In the genomic region with DNA sequence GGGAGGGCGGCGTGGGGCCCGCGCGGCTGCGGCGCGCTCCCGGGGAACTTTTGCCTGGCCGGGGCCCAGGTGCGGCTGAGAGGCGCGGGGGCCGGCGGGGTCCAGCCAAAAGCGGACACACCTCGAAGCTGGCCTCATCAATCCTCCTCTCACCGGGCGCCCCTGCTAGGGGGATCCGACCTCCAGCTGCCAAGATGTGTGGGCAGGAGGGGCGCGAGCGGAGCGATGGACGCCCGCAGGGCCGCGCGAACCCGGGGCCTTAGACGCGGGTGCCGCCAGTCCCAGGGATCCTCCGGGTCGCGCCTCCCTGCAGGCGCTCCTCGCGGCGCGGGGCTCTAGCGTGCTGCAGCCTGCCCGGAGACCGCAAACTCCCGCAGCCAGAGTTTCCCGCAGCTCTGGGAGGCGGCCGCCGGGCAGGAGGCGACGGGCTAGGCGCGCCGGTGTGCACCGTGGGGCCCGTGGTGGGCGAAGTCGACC, we compare ENCODE assay signal across 9 cellular contexts. TPM values are rescaled to one million over a fixed set of nuclear protein-coding genes. Genes with fewer than 3 reads are reported as not detected.
DNase-seq lines count a peak whose midpoint lies in the region; ATAC-seq, FAIRE-seq and TF ChIP-seq lines count a peak whose summit lies in the region.
"Had no signal": no experiment of that assay in that cellular context is flagged by ENCODE, and none has a peak within 500 bp of the region (broad histone marks: within the 10 kb centered on the region; RNA-seq: fewer than 3 reads in every experiment).

No MANE protein-coding gene starts in this region.

- H3K27ac Mint-ChIP-seq in stimulated activated naive CD8-positive, alpha-beta T cell treated with anti-CD3 and anti-CD28 coated beads, Interleukin-15, Interleukin-2, amounts not matched to agents 100 ng/mL and 50 ng/mL, for 24 hours, result no peak overlapping the region
- no peak overlapping the region for H3K27ac Mint-ChIP-seq in astrocyte (ENCODE audit: unreplicated experiment)

- no peak overlapping the region for H4K91ac ChIP-seq in mesenchymal stem cell (ENCODE audit: low read length)

- H3K4ac ChIP-seq in mesenchymal stem cell (ENCODE audit: low read depth in 1 of 2, low read length in 2 of 2), result no peak overlapping the region

- H3K4me2 ChIP-seq in astrocyte (ENCODE audit: low read length), result peak overlapping the region; percentile 97
- peak overlapping the region; percentile 66 for H3K4me2 ChIP-seq in mesenchymal stem cell (ENCODE audit: low read length, poor library complexity, severe bottlenecking)

- H3K4me3 ChIP-seq in astrocyte (ENCODE audit: insufficient read depth, low read depth, low read length) (peak overlapping the region; percentile 10), mesenchymal stem cell (ENCODE audit: insufficient read depth in 1 of 2, low read depth in 1 of 2, low read length in 2 of 2) (no peak overlapping the region), aorta (ENCODE audit: low read length in 2 of 2) (peak overlapping the region; percentile 40 to 74)

- H3K27ac ChIP-seq in astrocyte (ENCODE audit: low read depth, low read length) (no peak overlapping the region), mesenchymal stem cell (ENCODE audit: low read length, poor library complexity, severe bottlenecking) (no peak overlapping the region), aorta (ENCODE audit: low read depth in 1 of 2, low read length in 2 of 2) (peak overlapping the region; percentile 44 to 93)

- H2AFZ ChIP-seq in astrocyte (ENCODE audit: low read depth, low read length) (no peak overlapping the region), mesenchymal stem cell (ENCODE audit: low read depth, low read length) (no peak overlapping the region)

- no peak overlapping the region for H2BK15ac ChIP-seq in mesenchymal stem cell (ENCODE audit: low read depth, poor library complexity, severe bottlenecking)

- H3K27me3 Mint-ChIP-seq in stimulated activated naive CD8-positive, alpha-beta T cell treated with anti-CD3 and anti-CD28 coated beads, Interleukin-15, Interleukin-2, amounts not matched to agents 100 ng/mL and 50 ng/mL, for 24 hours, result peaks cover 36% of the 10 kb centered on the region
- H3K27me3 Mint-ChIP-seq in astrocyte (ENCODE audit: low read depth, unreplicated experiment), result peaks cover 20% of the 10 kb centered on the region

- no peak overlapping the region for H2AK5ac ChIP-seq in mesenchymal stem cell (ENCODE audit: low read length, severe bottlenecking)

- H3K36me3 Mint-ChIP-seq in stimulated activated naive CD8-positive, alpha-beta T cell treated with anti-CD3 and anti-CD28 coated beads, Interleukin-15, Interleukin-2, amounts not matched to agents 100 ng/mL and 50 ng/mL, for 24 hours (ENCODE audit: low read depth), result peaks cover 7% of the 10 kb centered on the region
- H3K36me3 Mint-ChIP-seq in astrocyte (ENCODE audit: low read depth, unreplicated experiment), result no peaks in the 10 kb centered on the region

- H3K9me3 ChIP-seq in astrocyte (ENCODE audit: insufficient read depth, low read depth, low read length) (no peaks in the 10 kb centered on the region), mesenchymal stem cell (ENCODE audit: control insufficient read depth, low read length) (no peaks in the 10 kb centered on the region), aorta (ENCODE audit: control insufficient read depth, low read length) (no peaks in the 10 kb centered on the region)

- no peak for DNase-seq in stimulated activated naive CD8-positive, alpha-beta T cell treated with anti-CD3 and anti-CD28 coated beads, Interleukin-15, Interleukin-2, amounts not matched to agents 100 U/mL and 50 U/mL, for 24 hours
- DNase-seq in astrocyte (ENCODE audit: low read depth) (no peak), mesenchymal stem cell (no peak), aorta (no peak), NAMALWA (ENCODE audit: low spot score) (no peak), glomerular visceral epithelial cell (ENCODE audit: extremely low spot score) (no peak)

- H2BK12ac ChIP-seq in mesenchymal stem cell (ENCODE audit: low read length in 2 of 2), result no peak overlapping the region

- WGBS in mesenchymal stem cell, result under 1% methylated on average over 37 of the region's 58 CpGs
- 0 to 1% methylated on average over 48 to 58 of the region's 58 CpGs for WGBS in aorta, 2 donors

- FAIRE-seq in astrocyte (lab: Jason Lieb, UNC), result no peak

- H2BK5ac ChIP-seq in mesenchymal stem cell (ENCODE audit: low read depth, low read length, poor library complexity, severe bottlenecking), result no peak overlapping the region

- H3K36me3 ChIP-seq in astrocyte (ENCODE audit: insufficient read depth, low read length) (no peaks in the 10 kb centered on the region), mesenchymal stem cell (ENCODE audit: control insufficient read depth in 1 of 2, insufficient read depth in 2 of 2, low read depth in 1 of 2, low read length in 2 of 2) (no peaks in the 10 kb centered on the region), aorta (ENCODE audit: control insufficient read depth in 1 of 2, insufficient read depth in 2 of 2, low read length in 1 of 2) (no peaks in the 10 kb centered on the region)

- H3K9me3 Mint-ChIP-seq in stimulated activated naive CD8-positive, alpha-beta T cell treated with anti-CD3 and anti-CD28 coated beads, Interleukin-15, Interleukin-2, amounts not matched to agents 100 ng/mL and 50 ng/mL, for 24 hours, result no peaks in the 10 kb centered on the region
- H3K9me3 Mint-ChIP-seq in astrocyte (ENCODE audit: unreplicated experiment), result peaks cover 2% of the 10 kb centered on the region

- peak overlapping the region; percentile 87 for H3K4me3 Mint-ChIP-seq in stimulated activated naive CD8-positive, alpha-beta T cell treated with anti-CD3 and anti-CD28 coated beads, Interleukin-15, Interleukin-2, amounts not matched to agents 100 ng/mL and 50 ng/mL, for 24 hours
- H3K4me3 Mint-ChIP-seq in astrocyte (ENCODE audit: unreplicated experiment), result no peak overlapping the region

- intact Hi-C loops in aorta (cut with DNase I), result loop anchor here in 1 of 2 donors (5.0 to 10.0 kb wide), 2 partner anchors 91 to 189 kb away; no protein-coding TSS in a partner anchor

- H3K27me3 ChIP-seq in astrocyte (ENCODE audit: insufficient read depth, low read length) (peaks cover 33% of the 10 kb centered on the region), mesenchymal stem cell (ENCODE audit: control insufficient read depth in 1 of 2, insufficient read depth in 1 of 2, low read length in 2 of 2) (peaks cover 80 to 85% of the 10 kb centered on the region in 2 experiments), aorta (ENCODE audit: control insufficient read depth in 1 of 2, insufficient read depth in 2 of 2, low read length in 1 of 2) (no peaks in the 10 kb centered on the region)

- peaks cover 4% of the 10 kb centered on the region for H4K20me1 ChIP-seq in astrocyte (ENCODE audit: insufficient read depth, low read length)

- no peak overlapping the region for H2BK120ac ChIP-seq in mesenchymal stem cell (ENCODE audit: low read depth, low read length)

- no peaks in the 10 kb centered on the region for H3K79me1 ChIP-seq in mesenchymal stem cell (replicated peaks; ENCODE audit: low read length, poor library complexity, severe bottlenecking)

- peaks cover 5% of the 10 kb centered on the region for H3K79me2 ChIP-seq in astrocyte (ENCODE audit: insufficient read depth, low read length)

- H3K9ac ChIP-seq in astrocyte (ENCODE audit: low read length) (no peak overlapping the region), mesenchymal stem cell (ENCODE audit: low read length) (no peak overlapping the region)

- no peak for TF ChIP-seq CTCF in astrocyte (IDR thresholded peaks at IDR 0.05; ENCODE audit: insufficient read depth, low read depth, low read length)

- H3K4me1 ChIP-seq in astrocyte (ENCODE audit: insufficient read depth, low read length) (peaks cover 34% of the 10 kb centered on the region), mesenchymal stem cell (ENCODE audit: control insufficient read depth, insufficient read depth, low read depth, low read length) (peaks cover 22% of the 10 kb centered on the region), aorta (ENCODE audit: control insufficient read depth in 1 of 2, insufficient read depth in 2 of 2, low read length in 2 of 2) (peaks cover 3 to 4% of the 10 kb centered on the region in 2 donors)

- H3K18ac ChIP-seq in mesenchymal stem cell (ENCODE audit: low read depth in 1 of 2, low read length in 2 of 2), result no peak overlapping the region

- H3K14ac ChIP-seq in mesenchymal stem cell (ENCODE audit: low read length in 2 of 2), result no peak overlapping the region

- ATAC-seq in stimulated activated naive CD8-positive, alpha-beta T cell treated with anti-CD3 and anti-CD28 coated beads, Interleukin-15, Interleukin-2, amounts not matched to agents 100 U/mL and 50 U/mL, for 24 hours, result no peak
- ATAC-seq in aorta (ENCODE audit: low FRiP score) (peak; percentile 28), GM21423 (IDR thresholded peaks at IDR 0.05; ENCODE audit: unreplicated experiment) (no peak)

- H3K4me1 Mint-ChIP-seq in stimulated activated naive CD8-positive, alpha-beta T cell treated with anti-CD3 and anti-CD28 coated beads, Interleukin-15, Interleukin-2, amounts not matched to agents 100 ng/mL and 50 ng/mL, for 24 hours (ENCODE audit: low read depth), result peaks cover 46% of the 10 kb centered on the region
- peaks cover 42% of the 10 kb centered on the region for H3K4me1 Mint-ChIP-seq in astrocyte (ENCODE audit: low read depth, unreplicated experiment)

- no peak overlapping the region for H3K23ac ChIP-seq in mesenchymal stem cell (ENCODE audit: low read length in 2 of 2)

- H4K8ac ChIP-seq in mesenchymal stem cell (ENCODE audit: low read length), result no peak overlapping the region

RNA-seq across cellular contexts. Expression of gene IGSF9B, which starts 0.8 kb away (rescaled TPM):
- total RNA-seq in astrocyte (13.1 and 16.7 TPM in 2 replicates), aorta (10 to 100 TPM; 59.7 to 93.9 TPM)
- not detected for polyA plus RNA-seq in mesenchymal stem cell (2013, experiment 1 of 2)
- not detected for polyA plus RNA-seq in mesenchymal stem cell (2013, experiment 2 of 2)
- 10 to 100 TPM in 1 of 2 donors, 1 to 10 TPM in 1; 6.5 to 29.7 TPM for polyA plus RNA-seq in aorta
- total RNA-seq: glomerular endothelial cell had no signal

Comparison
In these comparisons a context has a peak if more than half of its experiments do, and no peak if none do; other contexts are left out.
1. H3K27ac ChIP-seq: peak in aorta (2 of 2); none in astrocyte (single experiment) and mesenchymal stem cell (single experiment).
2. H3K4me3 ChIP-seq: peak in astrocyte (single experiment) and aorta (2 of 2); none in mesenchymal stem cell (0 of 2).